In the genomic region with DNA sequence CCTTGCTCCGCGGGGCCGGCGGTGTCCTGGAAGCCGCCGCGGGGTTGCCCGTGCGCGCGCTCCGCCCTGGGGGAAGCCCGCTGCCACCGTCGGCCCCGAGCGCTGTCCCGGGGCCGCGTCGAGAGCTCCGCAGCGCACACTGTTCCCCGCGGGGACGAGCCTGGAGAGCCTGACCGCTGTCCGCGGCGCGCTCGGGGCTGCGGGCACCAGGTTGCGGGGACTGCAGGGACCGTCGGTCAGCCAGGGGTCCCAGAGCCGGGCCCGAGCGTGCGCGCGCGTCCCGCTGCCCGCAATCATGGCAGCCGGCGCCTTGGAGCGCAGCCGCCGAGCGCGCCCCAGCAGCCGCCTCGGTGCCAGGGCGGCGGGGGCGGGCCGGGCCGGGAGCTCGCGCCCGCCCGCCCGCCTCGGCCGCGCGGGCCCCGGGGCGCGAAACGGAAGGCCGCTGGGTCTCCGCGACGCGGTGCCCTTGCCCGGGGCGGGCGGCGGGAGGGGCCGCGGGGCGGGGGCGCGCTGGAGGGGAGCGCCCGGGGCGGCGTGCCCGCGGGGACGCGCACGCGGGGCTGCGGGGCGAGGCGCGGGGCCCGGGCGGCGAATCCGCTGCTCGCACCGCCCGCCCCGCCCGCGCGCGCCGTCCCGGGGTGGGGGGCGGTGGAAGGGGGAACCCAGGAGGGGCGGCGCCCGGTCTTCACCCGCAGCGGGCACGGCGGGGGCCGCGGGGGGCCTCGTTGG, we compare ENCODE assay signal across 8 cellular contexts.
DNase-seq lines count a peak whose midpoint lies in the region; ATAC-seq and TF ChIP-seq lines count a peak whose summit lies in the region.

No MANE protein-coding gene starts in this region.

- peaks cover 89% of the 10 kb centered on the region for H3K79me2 ChIP-seq in PC-3 (ENCODE audit: low read length)

- peaks cover 31% of the 10 kb centered on the region for H3K4me1 ChIP-seq in PC-3 (ENCODE audit: insufficient read depth, low read length)

- peak overlapping the region; percentile 100 for H3K4me2 ChIP-seq in PC-3 (ENCODE audit: low read length)

- H3K27ac ChIP-seq in PC-3 (ENCODE audit: low read length), result peak overlapping the region; percentile 99

- no peak for TF ChIP-seq CTCF in CD14-positive monocyte (IDR thresholded peaks at IDR 0.05)
- no peak for TF ChIP-seq CTCF in PC-3 (conservative IDR thresholded peaks at IDR 0.05; ENCODE audit: low read depth, low read length)

- H3K9me2 ChIP-seq in PC-3 (replicated peaks; ENCODE audit: low read length), result no peaks in the 10 kb centered on the region

- H3K27me3 ChIP-seq in PC-3 (ENCODE audit: low read length), result no peaks in the 10 kb centered on the region

- BruUV-seq in PC-3 (replicated peaks; lab: Mats Ljungman, UMichigan), result no TSS peak

- POLR2A ChIA-PET in PC-3 (lab: Charles Lee; ENCODE audit: unreplicated experiment), result interaction anchor here (0.5 kb wide), 1 partner anchor 94 kb away, joined by 12 read pairs; no protein-coding TSS in a partner anchor

- no peaks in the 10 kb centered on the region for H3K27me3 Mint-ChIP-seq in CD14-positive monocyte (ENCODE audit: low read depth in 3 of 3)
- no peaks in the 10 kb centered on the region for H3K27me3 Mint-ChIP-seq in activated naive CD8-positive, alpha-beta T cell

- H3K27ac Mint-ChIP-seq in CD14-positive monocyte, result peak overlapping the region in 5 of 7 donors; percentile 90 to 97 (median 93)
- H3K27ac Mint-ChIP-seq in activated naive CD8-positive, alpha-beta T cell, result no peak overlapping the region

- H3K4me1 Mint-ChIP-seq in CD14-positive monocyte, result peaks cover 61% of the 10 kb centered on the region
- peaks cover 47% of the 10 kb centered on the region for H3K4me1 Mint-ChIP-seq in activated naive CD8-positive, alpha-beta T cell (ENCODE audit: low read depth)

- H3K9me3 Mint-ChIP-seq in CD14-positive monocyte, result no peaks in the 10 kb centered on the region
- no peaks in the 10 kb centered on the region for H3K9me3 Mint-ChIP-seq in activated naive CD8-positive, alpha-beta T cell (ENCODE audit: low read depth)

- CTCF ChIA-PET in PC-3 (lab: Charles Lee), result interaction anchor here (0.7 to 0.9 kb wide), 2 partner anchors 58 to 64 kb away, joined by 3 read pairs; no protein-coding TSS in a partner anchor

- ATAC-seq in GM21723 (IDR thresholded peaks at IDR 0.05; ENCODE audit: unreplicated experiment) (peak; percentile 35), PC-3 (peak; percentile 12), left ventricle myocardium superior (peak; percentile 54)

- peak overlapping the region; percentile 66 for H3K4me3 ChIP-seq in PC-3 (ENCODE audit: low read length)

- intact Hi-C loops in CD14-positive monocyte (cut with micrococcal nuclease) (loop anchor here (5.0 kb wide), 3 partner anchors 34 to 74 kb away; no protein-coding TSS in a partner anchor), PC-3 (cut with micrococcal nuclease) (no loop called here), left ventricle myocardium superior (cut with micrococcal nuclease) (no loop called here), posterior vena cava (cut with DNase I) (loop anchor here in 1 of 2 donors (5.0 kb wide), 1 partner anchor 64 kb away; no protein-coding TSS in a partner anchor)

- peaks cover 10 to 14% of the 10 kb centered on the region in 2 donors for H3K36me3 Mint-ChIP-seq in CD14-positive monocyte
- no peaks in the 10 kb centered on the region for H3K36me3 Mint-ChIP-seq in activated naive CD8-positive, alpha-beta T cell

- H4K20me1 ChIP-seq in PC-3 (ENCODE audit: low read length), result peaks cover 33% of the 10 kb centered on the region

- H3K36me3 ChIP-seq in PC-3 (ENCODE audit: low read depth, low read length), result peaks cover 35% of the 10 kb centered on the region

- H3K4me3 Mint-ChIP-seq in CD14-positive monocyte, result peak overlapping the region; percentile 89 to 91
- peak overlapping the region; percentile 84 for H3K4me3 Mint-ChIP-seq in activated naive CD8-positive, alpha-beta T cell

- H3K9me3 ChIP-seq in PC-3 (ENCODE audit: low read length), result no peaks in the 10 kb centered on the region

- peak overlapping the region; percentile 100 for H3K9ac ChIP-seq in PC-3 (ENCODE audit: low read length)

- H2AFZ ChIP-seq in PC-3 (ENCODE audit: low read length), result no peak overlapping the region

- no peaks in the 10 kb centered on the region for H3F3A ChIP-seq in PC-3 (ENCODE audit: low read length, unreplicated experiment)

- DNase-seq in CD14-positive monocyte (ENCODE audit: low spot score) (no peak), PC-3 (peak; percentile 70), left ventricle myocardium superior (peak; percentile 88), posterior vena cava (ENCODE audit: low spot score) (peak; percentile 86), erythroblast (lab: John Stamatoyannopoulos, UW) (no peak), OCI-M2 (lab: John Stamatoyannopoulos, UW; ENCODE audit: unreplicated experiment) (no peak)

- no peak for TF ChIP-seq POLR2A in erythroblast (IDR thresholded peaks at IDR 0.05; ENCODE audit: low read length)

Comparison
In these comparisons a context has a peak if more than half of its experiments do, and no peak if none do; other contexts are left out.
1. DNase-seq: peak in PC-3 (single experiment), left ventricle myocardium superior (single experiment) and posterior vena cava (single experiment); none in CD14-positive monocyte (single experiment), erythroblast (0 of 2) and OCI-M2 (single experiment).
2. intact Hi-C loops: an anchor here in CD14-positive monocyte (5.0 kb wide); none called in PC-3 and left ventricle myocardium superior.
3. Peak in every context shown above with its lines, with median percentiles within 50 percentile points of each other: ATAC-seq.